ENCODE assay signal across 9 cellular contexts in genomic region chr5:96957125-96958041, GRCh38. TPM values are rescaled to one million over a fixed set of nuclear protein-coding genes. Genes with fewer than 3 reads are reported as not detected.
DNase-seq lines count a peak whose midpoint lies in the region; ATAC-seq, FAIRE-seq and TF ChIP-seq lines count a peak whose summit lies in the region.
"Had no signal": no experiment of that assay in that cellular context is flagged by ENCODE, and none has a peak within 500 bp of the region (broad histone marks: within the 10 kb centered on the region; RNA-seq: fewer than 3 reads in every experiment).

No MANE protein-coding gene starts in this region.

- H3K9me3 ChIP-seq in keratinocyte (ENCODE audit: control insufficient read depth, low read depth, low read length), result no peaks in the 10 kb centered on the region

- no peak overlapping the region for H3K27ac ChIP-seq in keratinocyte (ENCODE audit: control insufficient read depth, insufficient read depth, low read length)
- H3K27ac ChIP-seq: parathyroid adenoma had no signal

- H3K36me3 ChIP-seq in keratinocyte (ENCODE audit: control insufficient read depth in 2 of 2, extremely low read depth in 1 of 2, insufficient read depth in 2 of 2, low read length in 2 of 2), result no peaks in the 10 kb centered on the region

- H3K9me1 ChIP-seq in keratinocyte (ENCODE audit: control insufficient read depth, extremely low read depth, insufficient read depth, low read length), result no peaks in the 10 kb centered on the region

- peaks cover 68% of the 10 kb centered on the region for H3K79me2 ChIP-seq in keratinocyte (ENCODE audit: control insufficient read depth, insufficient read depth, low read length)

- no peak overlapping the region for H3K9ac ChIP-seq in keratinocyte (ENCODE audit: control insufficient read depth, extremely low read depth, insufficient read depth, low read length)
- H3K9ac ChIP-seq: parathyroid adenoma had no signal

- peak overlapping the region; percentile 25 for H3K4me2 ChIP-seq in keratinocyte (ENCODE audit: control insufficient read depth, extremely low read depth, insufficient read depth, low read depth, low read length)

- dilution Hi-C loops in keratinocyte (cut with MboI; ENCODE audit: extremely low pct_ligation_motif_present, low sequenced_read_pairs), result no loop called here

- no peaks in the 10 kb centered on the region for H4K20me1 ChIP-seq in keratinocyte (ENCODE audit: control insufficient read depth, extremely low read depth, insufficient read depth, low read length)

- no peak overlapping the region for H3K4me3 ChIP-seq in keratinocyte (ENCODE audit: control insufficient read depth in 2 of 3, extremely low read depth in 1 of 3, insufficient read depth in 2 of 3, low read depth in 1 of 3, low read length in 3 of 3)

- H3K27me3 ChIP-seq in keratinocyte (ENCODE audit: control insufficient read depth, extremely low read depth, insufficient read depth, low read length), result no peaks in the 10 kb centered on the region

- no peak for FAIRE-seq in keratinocyte (lab: Jason Lieb, UNC)

- TF ChIP-seq CTCF in keratinocyte (optimal IDR thresholded peaks at IDR 0.05 in 1 of 3, IDR thresholded peaks at IDR 0.05 in 1 of 3, conservative IDR thresholded peaks at IDR 0.05 in 1 of 3; ENCODE audit: extremely low read depth in 1 of 3, insufficient read depth in 2 of 3, low read length in 3 of 3), result no peak

- no peak overlapping the region for H2AFZ ChIP-seq in keratinocyte (ENCODE audit: control insufficient read depth, low read length)
- H2AFZ ChIP-seq: parathyroid adenoma had no signal

- peak; percentile 61 for ATAC-seq in GM18502 (IDR thresholded peaks at IDR 0.05; ENCODE audit: poor library complexity, unreplicated experiment)
- peak; percentile 44 for ATAC-seq in GM21367 (IDR thresholded peaks at IDR 0.05; ENCODE audit: unreplicated experiment)
- peak; percentile 53 for ATAC-seq in HG03469 (IDR thresholded peaks at IDR 0.05; ENCODE audit: unreplicated experiment)

- H3K4me1 ChIP-seq in keratinocyte (ENCODE audit: control insufficient read depth, extremely low read depth, insufficient read depth, low read length), result peaks cover 33% of the 10 kb centered on the region

- no peak for DNase-seq in keratinocyte (ENCODE audit: low read depth, low spot score)
- no peak for DNase-seq in LoVo (ENCODE audit: low spot score)
- no peak for DNase-seq in 8988T
- no peak for DNase-seq in germinal center (ENCODE audit: low spot score)
- no peak for DNase-seq in superior temporal gyrus (ENCODE audit: extremely low spot score)

RNA-seq across cellular contexts. Expression of gene LNPEP, which starts 21.5 kb away (rescaled TPM):
- polyA plus RNA-seq in keratinocyte, result 20.1 to 26.6 TPM (median 24.6 TPM) in 3 replicates
- 6.1 TPM for polyA plus RNA-seq in keratinocyte (2011; ENCODE audit: low read depth)
- 3.3 and 7.1 TPM in 2 replicates for polyA plus RNA-seq in keratinocyte (2011; cell fraction: cytosol; rRNA removed)
- 38.0 and 53.6 TPM in 2 replicates for polyA plus RNA-seq in keratinocyte (2011; cell fraction: nucleus; rRNA removed)
- polyA plus RNA-seq in keratinocyte (2012; ENCODE audit: low replicate concordance), result 10.2 and 13.9 TPM in 2 replicates
- 22.2 to 114 TPM (median 78.7 TPM) in 3 replicates for polyA minus RNA-seq in keratinocyte
- polyA minus RNA-seq in keratinocyte (2011; cell fraction: cytosol; rRNA and poly(A)+ RNA removed), result 20.1 TPM
- polyA minus RNA-seq in keratinocyte (2011; cell fraction: nucleus; rRNA and poly(A)+ RNA removed), result 107 and 229 TPM in 2 replicates
